ENCODE assay signal across 2 cellular contexts in genomic region chrX:15343075-15343476, GRCh38.
TF ChIP-seq lines count a peak whose summit lies in the region.

No MANE protein-coding gene starts in this region.

TF ChIP-seq in liver, 16 proteins besides CTCF, POLR2A, EP300 and RAD21:
- TF ChIP-seq YY1 (IDR thresholded peaks at IDR 0.05) = no peak
- TF ChIP-seq JUND (IDR thresholded peaks at IDR 0.05) = peak in 1 of 2 donors; percentile 18
- TF ChIP-seq HNF4A (conservative IDR thresholded peaks at IDR 0.05) = no peak
- TF ChIP-seq GABPA (IDR thresholded peaks at IDR 0.05 in 1 of 2, conservative IDR thresholded peaks at IDR 0.05 in 1 of 2) = no peak
- no peak for TF ChIP-seq MAX (IDR thresholded peaks at IDR 0.05)
- TF ChIP-seq RXRA (IDR thresholded peaks at IDR 0.05) = peak; percentile 12 to 28
- no peak for TF ChIP-seq REST (IDR thresholded peaks at IDR 0.05)
- no peak for TF ChIP-seq ZBTB33 (IDR thresholded peaks at IDR 0.05)
- TF ChIP-seq FOXA2 (IDR thresholded peaks at IDR 0.05) = no peak
- peak; percentile 8 for TF ChIP-seq SP1 (IDR thresholded peaks at IDR 0.05)
- no peak for TF ChIP-seq EGR1 (IDR thresholded peaks at IDR 0.05; ENCODE audit: low read depth in 2 of 2)
- no peak for TF ChIP-seq HNF4G (IDR thresholded peaks at IDR 0.05)
- no peak for TF ChIP-seq TAF1 (conservative IDR thresholded peaks at IDR 0.05)
- no peak for TF ChIP-seq NR2F2 (IDR thresholded peaks at IDR 0.05)
- TF ChIP-seq FOXA1 (IDR thresholded peaks at IDR 0.05) = no peak
- no peak for TF ChIP-seq ATF3 (IDR thresholded peaks at IDR 0.05)

TF ChIP-seq in HepG2, 621 proteins besides CTCF, POLR2A, EP300 and RAD21:
- no peak for TF ChIP-seq KLF9 (CRISPR knock-in tag; IDR thresholded peaks at IDR 0.05; ENCODE audit: low read depth)
- TF ChIP-seq MAFF (IDR thresholded peaks at IDR 0.05; ENCODE audit: low read depth, low read length) = no peak
